In genomic region chr19:22533761-22534160, GRCh38 we compare ENCODE assay signal across 17 cellular contexts.
DNase-seq lines count a peak whose midpoint lies in the region; ATAC-seq and TF ChIP-seq lines count a peak whose summit lies in the region.
"Had no signal": no experiment of that assay in that cellular context is flagged by ENCODE, and none has a peak within 500 bp of the region (broad histone marks: within the 10 kb centered on the region; RNA-seq: fewer than 3 reads in every experiment).

No MANE protein-coding gene starts in this region.

- no peak for ATAC-seq in activated CD8-positive, alpha-beta T cell treated with anti-CD3 and anti-CD28 coated beads for 36 hours
- no peak for ATAC-seq in activated CD8-positive, alpha-beta T cell treated with anti-CD3 and anti-CD28 coated beads, Interleukin-2, amount 10 ng/mL, durations not matched to agents 7 days and 5 days
- ATAC-seq: A549; CD8-positive, alpha-beta T cell had no signal

- no peak overlapping the region for H3K4me2 ChIP-seq in GM23248 (ENCODE audit: unreplicated experiment)
- H3K4me2 ChIP-seq: A549; BLaER1 treated with 17β-estradiol and CSF1 and Interleukin-3, amounts not matched to agents 10 nM and 100 nM had no signal

- H3K27me3 ChIP-seq in endodermal cell (ENCODE audit: control insufficient read depth, insufficient read depth, low read length, poor library complexity, severe bottlenecking) (no peaks in the 10 kb centered on the region), GM23248 (replicated peaks; ENCODE audit: insufficient read depth) (no peaks in the 10 kb centered on the region)
- H3K27me3 ChIP-seq: BLaER1 treated with 17β-estradiol and CSF1 and Interleukin-3, amounts not matched to agents 10 nM and 100 nM had no signal

- DNase-seq in activated CD8-positive, alpha-beta T cell treated with anti-CD3 and anti-CD28 coated beads for 36 hours: no peak
- no peak for DNase-seq in activated CD8-positive, alpha-beta T cell treated with anti-CD3 and anti-CD28 coated beads, Interleukin-2, amount 10 ng/mL, durations not matched to agents 7 days and 5 days
- no peak for DNase-seq in endodermal cell
- DNase-seq in SKM-1 treated with dmso at 0.1 percent for 144 hours (lab: John Stamatoyannopoulos, UW; ENCODE audit: unreplicated experiment): no peak
- no peak for DNase-seq in GM23248
- DNase-seq: AML-193; Caco-2; Calu3; CD4-positive, alpha-beta T cell; CD8-positive, alpha-beta T cell; DMS79 treated with DMSO at 0.1 percent for 48 hours; GF-D8 had no signal

- no peaks in the 10 kb centered on the region for H3K4me1 Mint-ChIP-seq in activated CD8-positive, alpha-beta T cell treated with anti-CD3 and anti-CD28 coated beads for 36 hours (ENCODE audit: low read depth)
- no peaks in the 10 kb centered on the region for H3K4me1 Mint-ChIP-seq in activated CD8-positive, alpha-beta T cell treated with anti-CD3 and anti-CD28 coated beads, Interleukin-2, amount 10 ng/mL, durations not matched to agents 7 days and 5 days (ENCODE audit: low read depth)
- H3K4me1 Mint-ChIP-seq in endodermal cell: no peaks in the 10 kb centered on the region
- H3K4me1 Mint-ChIP-seq: B cell had no signal

- H3K27ac ChIP-seq in endodermal cell (ENCODE audit: low read depth, low read length) (no peak overlapping the region), GM23248 (no peak overlapping the region)
- H3K27ac ChIP-seq: 22Rv1; A549; BLaER1 treated with 17β-estradiol and CSF1 and Interleukin-3, amounts not matched to agents 10 nM and 100 nM; C4-2B had no signal

- peaks cover 6% of the 10 kb centered on the region for H3K27me3 Mint-ChIP-seq in activated CD8-positive, alpha-beta T cell treated with anti-CD3 and anti-CD28 coated beads for 36 hours
- no peaks in the 10 kb centered on the region for H3K27me3 Mint-ChIP-seq in activated CD8-positive, alpha-beta T cell treated with anti-CD3 and anti-CD28 coated beads, Interleukin-2, amount 10 ng/mL, durations not matched to agents 7 days and 5 days (ENCODE audit: low read depth)
- no peaks in the 10 kb centered on the region for H3K27me3 Mint-ChIP-seq in endodermal cell (ENCODE audit: insufficient read depth)
- H3K27me3 Mint-ChIP-seq: B cell; CD4-positive, alpha-beta T cell had no signal

- H3K27ac Mint-ChIP-seq in activated CD8-positive, alpha-beta T cell treated with anti-CD3 and anti-CD28 coated beads for 36 hours: no peak overlapping the region
- no peak overlapping the region for H3K27ac Mint-ChIP-seq in activated CD8-positive, alpha-beta T cell treated with anti-CD3 and anti-CD28 coated beads, Interleukin-2, amount 10 ng/mL, durations not matched to agents 7 days and 5 days
- no peak overlapping the region for H3K27ac Mint-ChIP-seq in endodermal cell
- H3K27ac Mint-ChIP-seq: B cell; CD4-positive, alpha-beta T cell; CD8-positive, alpha-beta T cell had no signal

- no peaks in the 10 kb centered on the region for H3K4me1 ChIP-seq in endodermal cell (ENCODE audit: control insufficient read depth, insufficient read depth, low read length)
- H3K4me1 ChIP-seq in GM23248 (ENCODE audit: insufficient read depth): no peaks in the 10 kb centered on the region
- H3K4me1 ChIP-seq: A549; BLaER1 treated with 17β-estradiol and CSF1 and Interleukin-3, amounts not matched to agents 10 nM and 100 nM; Caco-2 had no signal

- CTCF ChIA-PET in activated CD8-positive, alpha-beta T cell treated with anti-CD3 and anti-CD28 coated beads for 36 hours (lab: Charles Lee): no interaction called here
- CTCF ChIA-PET in activated CD8-positive, alpha-beta T cell treated with anti-CD3 and anti-CD28 coated beads, Interleukin-2, amount 10 ng/mL, durations not matched to agents 7 days and 5 days (lab: Charles Lee): no interaction called here

- peak; percentile 18 for TF ChIP-seq CTCF in activated CD8-positive, alpha-beta T cell treated with anti-CD3 and anti-CD28 coated beads for 36 hours (IDR thresholded peaks at IDR 0.05)
- TF ChIP-seq CTCF in endodermal cell (conservative IDR thresholded peaks at IDR 0.05): no peak

- no peaks in the 10 kb centered on the region for H4K20me1 ChIP-seq in GM23248 (ENCODE audit: insufficient read depth)
- H4K20me1 ChIP-seq: BLaER1 treated with 17β-estradiol and CSF1 and Interleukin-3, amounts not matched to agents 10 nM and 100 nM had no signal

- H3F3A ChIP-seq in GM23248 (ENCODE audit: insufficient read depth): no peaks in the 10 kb centered on the region

- 83 to 84% methylated on average over 5 of the region's 5 CpGs for WGBS in endodermal cell (ENCODE audit: insufficient coverage in 1 of 2, insufficient read length in 1 of 2), 2 experiments
- 25 to 35% methylated on average over 5 of the region's 5 CpGs for WGBS in GM23248 (ENCODE audit: low coverage in 1 of 2, low lambda C conversion rate in 2 of 2, missing lambda C conversion rate in 2 of 2), 2 experiments

- H3K4me3 Mint-ChIP-seq in activated CD8-positive, alpha-beta T cell treated with anti-CD3 and anti-CD28 coated beads for 36 hours: no peak overlapping the region
- H3K4me3 Mint-ChIP-seq in activated CD8-positive, alpha-beta T cell treated with anti-CD3 and anti-CD28 coated beads, Interleukin-2, amount 10 ng/mL, durations not matched to agents 7 days and 5 days: no peak overlapping the region
- H3K4me3 Mint-ChIP-seq in endodermal cell: no peak overlapping the region
- H3K4me3 Mint-ChIP-seq: B cell; CD4-positive, alpha-beta T cell; CD8-positive, alpha-beta T cell had no signal

- no peaks in the 10 kb centered on the region for H3K36me3 Mint-ChIP-seq in activated CD8-positive, alpha-beta T cell treated with anti-CD3 and anti-CD28 coated beads for 36 hours (ENCODE audit: low read depth)
- no peaks in the 10 kb centered on the region for H3K36me3 Mint-ChIP-seq in activated CD8-positive, alpha-beta T cell treated with anti-CD3 and anti-CD28 coated beads, Interleukin-2, amount 10 ng/mL, durations not matched to agents 7 days and 5 days (ENCODE audit: low read depth)
- no peaks in the 10 kb centered on the region for H3K36me3 Mint-ChIP-seq in endodermal cell (ENCODE audit: low read depth)
- H3K36me3 Mint-ChIP-seq: CD8-positive, alpha-beta T cell had no signal

- H3K9me3 Mint-ChIP-seq in activated CD8-positive, alpha-beta T cell treated with anti-CD3 and anti-CD28 coated beads for 36 hours: peaks cover 23% of the 10 kb centered on the region
- H3K9me3 Mint-ChIP-seq in activated CD8-positive, alpha-beta T cell treated with anti-CD3 and anti-CD28 coated beads, Interleukin-2, amount 10 ng/mL, durations not matched to agents 7 days and 5 days (ENCODE audit: insufficient read depth): peaks cover 51% of the 10 kb centered on the region
- H3K9me3 Mint-ChIP-seq in endodermal cell: peaks cover 75% of the 10 kb centered on the region

- POLR2A ChIA-PET in activated CD8-positive, alpha-beta T cell treated with anti-CD3 and anti-CD28 coated beads for 36 hours (lab: Charles Lee): no interaction called here
- POLR2A ChIA-PET in activated CD8-positive, alpha-beta T cell treated with anti-CD3 and anti-CD28 coated beads, Interleukin-2, amount 10 ng/mL, durations not matched to agents 7 days and 5 days (lab: Charles Lee): no interaction called here

- H3K79me2 ChIP-seq in GM23248 (ENCODE audit: insufficient read depth): no peaks in the 10 kb centered on the region

- H2AFZ ChIP-seq in GM23248: no peak overlapping the region

- H3K4me3 ChIP-seq in endodermal cell (ENCODE audit: low read length): peak overlapping the region; percentile 53
- no peak overlapping the region for H3K4me3 ChIP-seq in GM23248
- H3K4me3 ChIP-seq: A549; BLaER1 treated with 17β-estradiol and CSF1 and Interleukin-3, amounts not matched to agents 10 nM and 100 nM had no signal

- no peak overlapping the region for H3K9ac ChIP-seq in endodermal cell (ENCODE audit: extremely low read depth, low read length, poor library complexity, severe bottlenecking)
- no peak overlapping the region for H3K9ac ChIP-seq in GM23248
- H3K9ac ChIP-seq: BLaER1 treated with 17β-estradiol and CSF1 and Interleukin-3, amounts not matched to agents 10 nM and 100 nM had no signal

- H3K36me3 ChIP-seq in endodermal cell (ENCODE audit: control insufficient read depth, insufficient read depth, low read length) (no peaks in the 10 kb centered on the region), GM23248 (ENCODE audit: low read depth) (no peaks in the 10 kb centered on the region)
- H3K36me3 ChIP-seq: BLaER1 treated with 17β-estradiol and CSF1 and Interleukin-3, amounts not matched to agents 10 nM and 100 nM had no signal

- H3K9me2 ChIP-seq in GM23248 (ENCODE audit: insufficient read depth): no peaks in the 10 kb centered on the region

- peaks cover 72% of the 10 kb centered on the region for H3K9me3 ChIP-seq in endodermal cell (ENCODE audit: control insufficient read depth, low read length)
- no peaks in the 10 kb centered on the region for H3K9me3 ChIP-seq in GM23248 (ENCODE audit: low read depth)
- H3K9me3 ChIP-seq: Caco-2 had no signal

- in situ Hi-C loops in GM23248 (cut with MboI): no loop called here

- intact Hi-C loops in activated CD8-positive, alpha-beta T cell treated with anti-CD3 and anti-CD28 coated beads for 36 hours (cut with micrococcal nuclease): no loop called here
